15 cellular contexts compared by ENCODE assay signal in genomic region chr7:151857412-151857811, GRCh38. TPM values are rescaled to one million over a fixed set of nuclear protein-coding genes. Genes with fewer than 3 reads are reported as not detected.
DNase-seq lines count a peak whose midpoint lies in the region; ATAC-seq, FAIRE-seq and TF ChIP-seq lines count a peak whose summit lies in the region.
"Had no signal": no experiment of that assay in that cellular context is flagged by ENCODE, and none has a peak within 500 bp of the region (broad histone marks: within the 10 kb centered on the region; RNA-seq: fewer than 3 reads in every experiment).

No MANE protein-coding gene starts in this region.

- ATAC-seq in Right ventricle myocardium superior (ENCODE audit: poor library complexity) (no peak), Right ventricle myocardium inferior (no peak)

- H3K4me1 ChIP-seq in kidney (ENCODE audit: control insufficient read depth in 1 of 2, insufficient read depth in 1 of 2, low read depth in 1 of 2, low read length in 2 of 2) = no peaks in the 10 kb centered on the region

- TF ChIP-seq CTCF in kidney (IDR thresholded peaks at IDR 0.05; ENCODE audit: borderline replicate concordance, extremely low read depth, insufficient read depth) = no peak

- no peak for FAIRE-seq in kidney (lab: Jason Lieb, UNC)
- FAIRE-seq: H54 had no signal

- intact Hi-C loops in Right ventricle myocardium superior (cut with DNase I) = no loop called here
- intact Hi-C loops in Right ventricle myocardium inferior (cut with DNase I) = no loop called here
- intact Hi-C loops in kidney (cut with DNase I) = no loop called here

- H3K4me3 ChIP-seq in kidney (ENCODE audit: low read length in 2 of 2) = no peak overlapping the region
- H3K4me3 ChIP-seq: BLaER1 treated with 17β-estradiol and CSF1 and Interleukin-3, amounts not matched to agents 10 nM and 100 nM had no signal

- no peaks in the 10 kb centered on the region for H3K36me3 ChIP-seq in kidney (ENCODE audit: control insufficient read depth in 1 of 2, insufficient read depth in 2 of 2, low read length in 2 of 2)

- H3K9ac ChIP-seq in kidney (ENCODE audit: low read length in 2 of 2) = no peak overlapping the region
- H3K9ac ChIP-seq: BLaER1 treated with 17β-estradiol and CSF1 and Interleukin-3, amounts not matched to agents 10 nM and 100 nM had no signal

- DNase-seq in Right ventricle myocardium superior (peak; percentile 10), Right ventricle myocardium inferior (ENCODE audit: missing footprints) (no peak), NCI-H446 treated with DMSO at 0.1 percent for 48 hours (lab: John Stamatoyannopoulos, UW) (peak; percentile 15), kidney (peak; percentile 44), superior temporal gyrus (ENCODE audit: extremely low spot score) (peak; percentile 56), NCI-H1048 (lab: John Stamatoyannopoulos, UW) (no peak), DMS114 treated with DMSO at 0.1 percent for 48 hours (lab: John Stamatoyannopoulos, UW; ENCODE audit: unreplicated experiment) (no peak)
- DNase-seq in stimulated activated CD4-positive, alpha-beta T cell treated with anti-CD3 and anti-CD28 coated beads, Interleukin-15, amount 100 ng/mL, for 24 hours = no peak
- DNase-seq: 8988T, NCI-H1092, NCI-H187 treated with DMSO at 0.1 percent for 48 hours, NCI-H748 treated with DMSO at 0.1 percent for 48 hours had no signal

- H3K9me3 ChIP-seq in kidney (ENCODE audit: control insufficient read depth in 1 of 2, low read length in 2 of 2) = no peaks in the 10 kb centered on the region
- H3K9me3 ChIP-seq: BLaER1 treated with 17β-estradiol and CSF1 and Interleukin-3, amounts not matched to agents 10 nM and 100 nM had no signal

- no peak overlapping the region for H3K27ac ChIP-seq in kidney (ENCODE audit: low read depth in 2 of 2, low read length in 2 of 2)
- H3K27ac ChIP-seq: BLaER1 treated with 17β-estradiol and CSF1 and Interleukin-3, amounts not matched to agents 10 nM and 100 nM; RWPE1 had no signal

RNA-seq across cellular contexts. Expression of gene PRKAG2, which starts 19.5 kb away (rescaled TPM):
- total RNA-seq in Right ventricle myocardium superior (120 TPM), Right ventricle myocardium inferior (122 TPM), kidney (40.7 TPM)
- 40.9 TPM for polyA plus RNA-seq in kidney (ENCODE audit: insufficient read depth, low read depth, low replicate concordance)

Comparison
In these comparisons a context has a peak if more than half of its experiments do, and no peak if none do; other contexts are left out.
1. DNase-seq: peak in Right ventricle myocardium superior (single experiment), NCI-H446 treated with DMSO at 0.1 percent for 48 hours (single experiment), kidney (single experiment) and superior temporal gyrus (single experiment); none in Right ventricle myocardium inferior (single experiment), NCI-H1048 (single experiment), DMS114 treated with DMSO at 0.1 percent for 48 hours (single experiment) and stimulated activated CD4-positive, alpha-beta T cell treated with anti-CD3 and anti-CD28 coated beads, Interleukin-15, amount 100 ng/mL, for 24 hours (single experiment).